1 cellular context compared by ENCODE assay signal in the genomic region with DNA sequence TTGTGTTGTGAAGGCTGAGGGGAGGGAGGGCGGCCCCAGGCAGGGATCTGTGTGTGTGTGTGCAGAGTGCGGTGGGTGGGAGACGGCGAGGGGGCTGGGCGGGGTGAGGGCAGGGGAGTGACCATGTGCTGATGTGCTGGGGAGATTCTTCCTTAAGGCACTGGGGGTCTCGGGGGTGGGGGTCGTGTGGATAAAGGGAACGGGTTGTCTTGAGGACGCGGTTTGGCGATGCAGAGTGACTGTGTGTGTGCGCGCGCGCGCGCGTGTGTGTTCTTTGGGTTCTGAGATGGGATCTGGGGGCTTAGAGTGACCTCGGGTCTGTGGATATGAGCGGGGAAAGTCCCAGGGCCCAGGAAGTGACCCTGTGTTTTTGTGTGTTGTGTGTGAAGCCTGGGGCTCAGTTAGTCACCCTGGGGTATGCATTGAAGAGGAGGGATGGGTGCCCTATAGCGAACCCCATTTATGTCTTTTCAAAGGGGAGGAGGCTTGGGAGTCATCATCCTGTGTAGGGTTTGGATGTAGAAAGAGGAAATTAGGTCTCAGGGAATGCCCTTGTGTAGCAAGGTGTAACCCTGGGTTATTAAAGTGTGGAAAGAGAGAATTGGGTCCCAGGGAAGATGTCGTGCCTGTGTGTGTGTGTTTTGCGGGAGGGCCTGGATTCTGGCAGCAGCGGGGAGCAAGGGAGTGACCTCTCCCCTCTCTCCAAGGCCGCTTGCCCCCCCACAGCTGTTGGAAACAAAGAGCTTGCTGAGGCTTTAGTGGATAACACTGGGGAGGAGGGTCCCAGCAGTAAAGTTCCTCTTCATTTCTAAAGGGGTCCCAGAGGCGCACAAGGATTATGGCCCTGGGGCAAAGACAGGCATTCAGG.
TF ChIP-seq lines count a peak whose summit lies in the region.

No MANE protein-coding gene starts in this region.

TF ChIP-seq in HEK293, 187 proteins besides CTCF, POLR2A, EP300 and RAD21 (continued from another document):
- TF ChIP-seq, protein P1, sequence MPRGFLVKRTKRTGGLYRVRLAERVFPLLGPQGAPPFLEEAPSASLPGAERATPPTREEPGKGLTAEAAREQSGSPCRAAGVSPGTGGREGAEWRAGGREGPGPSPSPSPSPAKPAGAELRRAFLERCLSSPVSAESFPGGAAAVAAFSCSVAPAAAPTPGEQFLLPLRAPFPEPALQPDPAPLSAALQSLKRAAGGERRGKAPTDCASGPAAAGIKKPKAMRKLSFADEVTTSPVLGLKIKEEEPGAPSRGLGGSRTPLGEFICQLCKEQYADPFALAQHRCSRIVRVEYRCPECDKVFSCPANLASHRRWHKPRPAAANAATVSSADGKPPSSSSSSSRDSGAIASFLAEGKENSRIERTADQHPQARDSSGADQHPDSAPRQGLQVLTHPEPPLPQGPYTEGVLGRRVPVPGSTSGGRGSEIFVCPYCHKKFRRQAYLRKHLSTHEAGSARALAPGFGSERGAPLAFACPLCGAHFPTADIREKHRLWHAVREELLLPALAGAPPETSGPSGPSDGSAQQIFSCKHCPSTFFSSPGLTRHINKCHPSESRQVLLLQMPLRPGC (tag by site-specific recombination; IDR thresholded peaks at IDR 0.05), result no peak
- TF ChIP-seq ZNF37A (tag by site-specific recombination; IDR thresholded peaks at IDR 0.05) (no peak), SP3 (tag by site-specific recombination; IDR thresholded peaks at IDR 0.05) (0 out of 2 replicates have a peak, but pooled peaks have one; percentile 21), HOXD13 (CRISPR knock-in tag; IDR thresholded peaks at IDR 0.05; ENCODE audit: borderline replicate concordance) (no peak), ZFP69B (tag by site-specific recombination; IDR thresholded peaks at IDR 0.05) (no peak), KLF9 (tag by site-specific recombination; IDR thresholded peaks at IDR 0.05; ENCODE audit: low read depth) (0 out of 2 replicates have a peak, but pooled peaks have one; percentile 3), ZNF776 (tag by site-specific recombination; IDR thresholded peaks at IDR 0.05; ENCODE audit: borderline replicate concordance) (no peak), KLF17 (tag by site-specific recombination; IDR thresholded peaks at IDR 0.05) (no peak), ZNF335 (tag by site-specific recombination; conservative IDR thresholded peaks at IDR 0.05) (0 out of 2 replicates have a peak, but pooled peaks have one; percentile 2), ZXDB (tag by site-specific recombination; IDR thresholded peaks at IDR 0.05) (no peak), ZFHX2 (tag by site-specific recombination; conservative IDR thresholded peaks at IDR 0.05) (peak; percentile 4; the same call in 1 of the 2 replicates), BCL6B (tag by site-specific recombination; IDR thresholded peaks at IDR 0.05) (no peak), ZNF488 (tag by site-specific recombination; IDR thresholded peaks at IDR 0.05) (no peak), ZNF623 (tag by site-specific recombination; IDR thresholded peaks at IDR 0.05) (no peak), ZNF248 (tag by site-specific recombination; IDR thresholded peaks at IDR 0.05) (no peak), ZNF223 (tag by site-specific recombination; IDR thresholded peaks at IDR 0.05) (no peak), ZNF2 (tag by site-specific recombination; IDR thresholded peaks at IDR 0.05) (0 out of 2 replicates have a peak, but pooled peaks have one; percentile 27), ZNF521 (tag by site-specific recombination; IDR thresholded peaks at IDR 0.05) (no peak), SETDB1 (IDR thresholded peaks at IDR 0.05; ENCODE audit: insufficient read length, low read length) (no peak), KLF1 (tag by site-specific recombination; IDR thresholded peaks at IDR 0.05) (no peak; the same call in 1 of the 2 replicates), GFI1B (tag by site-specific recombination; IDR thresholded peaks at IDR 0.05) (no peak), ZNF274 (IDR thresholded peaks at IDR 0.05; ENCODE audit: low read length) (no peak), ZNF274 (tag by site-specific recombination; IDR thresholded peaks at IDR 0.05; ENCODE audit: borderline replicate concordance) (no peak), GLIS1 (tag by site-specific recombination; IDR thresholded peaks at IDR 0.05) (no peak), ZBTB20 (tag by site-specific recombination; IDR thresholded peaks at IDR 0.05) (peak; percentile 70), ZNF416 (tag by site-specific recombination; IDR thresholded peaks at IDR 0.05) (no peak), SCRT1 (tag by site-specific recombination; IDR thresholded peaks at IDR 0.05; ENCODE audit: borderline replicate concordance) (no peak), HOXA7 (CRISPR knock-in tag; IDR thresholded peaks at IDR 0.05; ENCODE audit: borderline replicate concordance) (no peak), ZNF138 (tag by site-specific recombination; IDR thresholded peaks at IDR 0.05; ENCODE audit: borderline replicate concordance) (no peak), SALL2 (tag by site-specific recombination; IDR thresholded peaks at IDR 0.05; ENCODE audit: borderline replicate concordance) (no peak), ZNF629 (tag by site-specific recombination; IDR thresholded peaks at IDR 0.05) (no peak), ZNF19 (tag by site-specific recombination; IDR thresholded peaks at IDR 0.05; ENCODE audit: low read depth) (no peak)
- TF ChIP-seq, protein P2, sequence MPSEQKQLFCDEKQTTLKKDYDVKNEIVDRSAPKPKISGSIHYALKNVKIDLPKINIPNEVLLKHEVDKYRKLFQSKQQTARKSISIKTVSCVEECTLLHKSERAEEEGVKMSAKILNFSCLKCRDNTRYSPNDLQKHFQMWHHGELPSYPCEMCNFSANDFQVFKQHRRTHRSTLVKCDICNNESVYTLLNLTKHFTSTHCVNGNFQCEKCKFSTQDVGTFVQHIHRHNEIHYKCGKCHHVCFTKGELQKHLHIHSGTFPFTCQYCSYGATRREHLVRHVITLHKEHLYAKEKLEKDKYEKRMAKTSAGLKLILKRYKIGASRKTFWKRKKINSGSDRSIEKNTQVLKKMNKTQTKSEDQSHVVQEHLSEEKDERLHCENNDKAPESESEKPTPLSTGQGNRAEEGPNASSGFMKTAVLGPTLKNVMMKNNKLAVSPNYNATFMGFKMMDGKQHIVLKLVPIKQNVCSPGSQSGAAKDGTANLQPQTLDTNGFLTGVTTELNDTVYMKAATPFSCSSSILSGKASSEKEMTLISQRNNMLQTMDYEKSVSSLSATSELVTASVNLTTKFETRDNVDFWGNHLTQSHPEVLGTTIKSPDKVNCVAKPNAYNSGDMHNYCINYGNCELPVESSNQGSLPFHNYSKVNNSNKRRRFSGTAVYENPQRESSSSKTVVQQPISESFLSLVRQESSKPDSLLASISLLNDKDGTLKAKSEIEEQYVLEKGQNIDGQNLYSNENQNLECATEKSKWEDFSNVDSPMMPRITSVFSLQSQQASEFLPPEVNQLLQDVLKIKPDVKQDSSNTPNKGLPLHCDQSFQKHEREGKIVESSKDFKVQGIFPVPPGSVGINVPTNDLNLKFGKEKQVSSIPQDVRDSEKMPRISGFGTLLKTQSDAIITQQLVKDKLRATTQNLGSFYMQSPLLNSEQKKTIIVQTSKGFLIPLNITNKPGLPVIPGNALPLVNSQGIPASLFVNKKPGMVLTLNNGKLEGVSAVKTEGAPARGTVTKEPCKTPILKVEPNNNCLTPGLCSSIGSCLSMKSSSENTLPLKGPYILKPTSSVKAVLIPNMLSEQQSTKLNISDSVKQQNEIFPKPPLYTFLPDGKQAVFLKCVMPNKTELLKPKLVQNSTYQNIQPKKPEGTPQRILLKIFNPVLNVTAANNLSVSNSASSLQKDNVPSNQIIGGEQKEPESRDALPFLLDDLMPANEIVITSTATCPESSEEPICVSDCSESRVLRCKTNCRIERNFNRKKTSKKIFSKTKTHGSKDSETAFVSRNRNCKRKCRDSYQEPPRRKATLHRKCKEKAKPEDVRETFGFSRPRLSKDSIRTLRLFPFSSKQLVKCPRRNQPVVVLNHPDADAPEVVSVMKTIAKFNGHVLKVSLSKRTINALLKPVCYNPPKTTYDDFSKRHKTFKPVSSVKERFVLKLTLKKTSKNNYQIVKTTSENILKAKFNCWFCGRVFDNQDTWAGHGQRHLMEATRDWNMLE (tag by site-specific recombination; conservative IDR thresholded peaks at IDR 0.05; ENCODE audit: low read depth), result no peak
- TF ChIP-seq, protein P3, sequence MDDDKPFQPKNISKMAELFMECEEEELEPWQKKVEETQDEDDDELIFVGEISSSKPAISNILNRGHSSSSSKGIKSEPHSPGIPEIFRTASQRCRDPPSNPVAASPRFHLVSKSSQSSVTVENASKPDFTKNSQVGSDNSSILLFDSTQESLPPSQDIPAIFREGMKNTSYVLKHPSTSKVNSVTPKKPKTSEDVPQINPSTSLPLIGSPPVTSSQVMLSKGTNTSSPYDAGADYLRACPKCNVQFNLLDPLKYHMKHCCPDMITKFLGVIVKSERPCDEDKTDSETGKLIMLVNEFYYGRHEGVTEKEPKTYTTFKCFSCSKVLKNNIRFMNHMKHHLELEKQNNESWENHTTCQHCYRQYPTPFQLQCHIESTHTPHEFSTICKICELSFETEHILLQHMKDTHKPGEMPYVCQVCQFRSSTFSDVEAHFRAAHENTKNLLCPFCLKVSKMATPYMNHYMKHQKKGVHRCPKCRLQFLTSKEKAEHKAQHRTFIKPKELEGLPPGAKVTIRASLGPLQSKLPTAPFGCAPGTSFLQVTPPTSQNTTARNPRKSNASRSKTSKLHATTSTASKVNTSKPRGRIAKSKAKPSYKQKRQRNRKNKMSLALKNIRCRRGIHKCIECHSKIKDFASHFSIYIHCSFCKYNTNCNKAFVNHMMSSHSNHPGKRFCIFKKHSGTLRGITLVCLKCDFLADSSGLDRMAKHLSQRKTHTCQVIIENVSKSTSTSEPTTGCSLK (tag by site-specific recombination; IDR thresholded peaks at IDR 0.05), result no peak
- TF ChIP-seq, protein P4, sequence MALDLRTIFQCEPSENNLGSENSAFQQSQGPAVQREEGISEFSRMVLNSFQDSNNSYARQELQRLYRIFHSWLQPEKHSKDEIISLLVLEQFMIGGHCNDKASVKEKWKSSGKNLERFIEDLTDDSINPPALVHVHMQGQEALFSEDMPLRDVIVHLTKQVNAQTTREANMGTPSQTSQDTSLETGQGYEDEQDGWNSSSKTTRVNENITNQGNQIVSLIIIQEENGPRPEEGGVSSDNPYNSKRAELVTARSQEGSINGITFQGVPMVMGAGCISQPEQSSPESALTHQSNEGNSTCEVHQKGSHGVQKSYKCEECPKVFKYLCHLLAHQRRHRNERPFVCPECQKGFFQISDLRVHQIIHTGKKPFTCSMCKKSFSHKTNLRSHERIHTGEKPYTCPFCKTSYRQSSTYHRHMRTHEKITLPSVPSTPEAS (tag by site-specific recombination; IDR thresholded peaks at IDR 0.05), result peak; percentile 44; the same call in 1 of the 2 replicates
- TF ChIP-seq, protein P5, sequence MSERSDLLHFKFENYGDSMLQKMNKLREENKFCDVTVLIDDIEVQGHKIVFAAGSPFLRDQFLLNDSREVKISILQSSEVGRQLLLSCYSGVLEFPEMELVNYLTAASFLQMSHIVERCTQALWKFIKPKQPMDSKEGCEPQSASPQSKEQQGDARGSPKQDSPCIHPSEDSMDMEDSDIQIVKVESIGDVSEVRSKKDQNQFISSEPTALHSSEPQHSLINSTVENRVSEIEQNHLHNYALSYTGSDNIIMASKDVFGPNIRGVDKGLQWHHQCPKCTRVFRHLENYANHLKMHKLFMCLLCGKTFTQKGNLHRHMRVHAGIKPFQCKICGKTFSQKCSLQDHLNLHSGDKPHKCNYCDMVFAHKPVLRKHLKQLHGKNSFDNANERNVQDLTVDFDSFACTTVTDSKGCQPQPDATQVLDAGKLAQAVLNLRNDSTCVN (tag by site-specific recombination; optimal IDR thresholded peaks at IDR 0.05), result peak; percentile 20
TF ChIP-seq in HEK293: peak in this region for 9.
